Comparison of ENCODE assay signal across 8 cellular contexts in genomic region chr17:76623271-76624146, GRCh38. TPM values are rescaled to one million over a fixed set of nuclear protein-coding genes. Genes with fewer than 3 reads are reported as not detected.
DNase-seq lines count a peak whose midpoint lies in the region; ATAC-seq, FAIRE-seq and TF ChIP-seq lines count a peak whose summit lies in the region.

No MANE protein-coding gene starts in this region.

- POLR2A ChIA-PET in endothelial cell of umbilical vein (lab: Charles Lee): interaction anchor here (0.6 kb wide), 1 partner anchor 232 kb away, joined by 4 read pairs; no protein-coding TSS in a partner anchor

- no TSS peak for BruUV-seq in endothelial cell of umbilical vein (replicated peaks; lab: Mats Ljungman, UMichigan)

- dilution Hi-C loops in endothelial cell of umbilical vein (cut with MboI; ENCODE audit: extremely low pct_ligation_motif_present, low sequenced_read_pairs): no loop called here

- TF ChIP-seq POLR2A in endothelial cell of umbilical vein (IDR thresholded peaks at IDR 0.05; ENCODE audit: low read depth, low read length): no peak

- H3K4me2 ChIP-seq in OCI-LY1 (ENCODE audit: low read length) (no peak overlapping the region), endothelial cell of umbilical vein (ENCODE audit: insufficient read depth, low read length) (peak overlapping the region; percentile 89)

- H3K9me3 ChIP-seq in OCI-LY1 (ENCODE audit: low read length): no peaks in the 10 kb centered on the region
- no peaks in the 10 kb centered on the region for H3K9me3 ChIP-seq in endothelial cell of umbilical vein (replicated peaks; ENCODE audit: control insufficient read depth, insufficient read depth, low read length)

- H3F3A ChIP-seq in OCI-LY1 (ENCODE audit: insufficient read depth, low read length): no peaks in the 10 kb centered on the region

- H3K79me2 ChIP-seq in OCI-LY1 (ENCODE audit: insufficient read depth, low read length) (no peaks in the 10 kb centered on the region), endothelial cell of umbilical vein (ENCODE audit: control insufficient read depth, insufficient read depth, low read length) (no peaks in the 10 kb centered on the region)

- H3K36me3 ChIP-seq in OCI-LY1 (ENCODE audit: insufficient read depth, low read length): no peaks in the 10 kb centered on the region
- no peaks in the 10 kb centered on the region for H3K36me3 ChIP-seq in endothelial cell of umbilical vein (ENCODE audit: control insufficient read depth in 2 of 2, extremely low read depth in 1 of 2, insufficient read depth in 2 of 2, low read length in 2 of 2)

- no peaks in the 10 kb centered on the region for H3K9me1 ChIP-seq in endothelial cell of umbilical vein (replicated peaks; ENCODE audit: control insufficient read depth, extremely low read depth, insufficient read depth, low read length)

- peak; percentile 70 for FAIRE-seq in endothelial cell of umbilical vein (lab: Jason Lieb, UNC)

- no peaks in the 10 kb centered on the region for H3K4me1 ChIP-seq in OCI-LY1 (ENCODE audit: insufficient read depth, low read length, severe bottlenecking)
- peaks cover 10% of the 10 kb centered on the region for H3K4me1 ChIP-seq in endothelial cell of umbilical vein (ENCODE audit: control insufficient read depth, extremely low read depth, insufficient read depth, low read length)

- peak; percentile 51 for ATAC-seq in HG03196 (IDR thresholded peaks at IDR 0.05; ENCODE audit: unreplicated experiment)
- no peak for ATAC-seq in GM18867 (IDR thresholded peaks at IDR 0.05; ENCODE audit: unreplicated experiment)

- intact Hi-C loops in endothelial cell of umbilical vein (cut with micrococcal nuclease): loop anchor here (1.0 to 5.0 kb wide), 4 partner anchors 21 to 100 kb away; partner anchors contain the start of gene ST6GALNAC2

- peak; percentile 75 for DNase-seq in CD1c-positive myeloid dendritic cell (ENCODE audit: extremely low spot score)
- peak; percentile 82 for DNase-seq in activated CD8-positive, alpha-beta memory T cell treated with anti-CD3 and anti-CD28 coated beads, Interleukin-2, amount 50 U/mL, for 4 hours
- peak; percentile 79 for DNase-seq in endothelial cell of umbilical vein (ENCODE audit: low read depth, low spot score)
- DNase-seq in mucosa of gallbladder (ENCODE audit: low spot score): peak; percentile 73
- peak; percentile 63 for DNase-seq in stimulated activated CD8-positive, alpha-beta memory T cell treated with anti-CD3 and anti-CD28 coated beads, Interleukin-4, amount 100 ng/mL, for 24 hours (ENCODE audit: low read depth)

- no peaks in the 10 kb centered on the region for H3K9me2 ChIP-seq in OCI-LY1 (ENCODE audit: low read depth, low read length)

- H3K27ac ChIP-seq in OCI-LY1 (ENCODE audit: low read depth, low read length, poor library complexity, severe bottlenecking) (no peak overlapping the region), endothelial cell of umbilical vein (ENCODE audit: insufficient read depth, low read depth, low read length) (peak overlapping the region; percentile 79)

- H4K20me1 ChIP-seq in OCI-LY1 (ENCODE audit: insufficient read depth, low read length): no peaks in the 10 kb centered on the region
- no peaks in the 10 kb centered on the region for H4K20me1 ChIP-seq in endothelial cell of umbilical vein (replicated peaks; ENCODE audit: control insufficient read depth, extremely low read depth, insufficient read depth, low read length)

- CTCF ChIA-PET in endothelial cell of umbilical vein (lab: Charles Lee): interaction anchor here (0.6 to 4.5 kb wide), 40 partner anchors 8 to 165 kb away, joined by 3 to 121 read pairs (median 7); partner anchors contain the start of genes CYGB, MXRA7, PRCD and ST6GALNAC2

- H3K27me3 ChIP-seq in OCI-LY1 (ENCODE audit: insufficient read depth, low read length): peaks cover 9% of the 10 kb centered on the region
- peaks cover 0 to 2% of the 10 kb centered on the region in 2 experiments for H3K27me3 ChIP-seq in endothelial cell of umbilical vein (ENCODE audit: control insufficient read depth in 2 of 2, insufficient read depth in 2 of 2, low read length in 2 of 2)

- no peak overlapping the region for H2AFZ ChIP-seq in OCI-LY1 (ENCODE audit: low read length)
- H2AFZ ChIP-seq in endothelial cell of umbilical vein (ENCODE audit: low read depth, low read length): peak overlapping the region; percentile 95

- no peak overlapping the region for H3K9ac ChIP-seq in OCI-LY1 (ENCODE audit: low read length)
- H3K9ac ChIP-seq in endothelial cell of umbilical vein (replicated peaks; ENCODE audit: extremely low read depth, insufficient read depth, low read length): peak overlapping the region; percentile 44

- H3K4me3 ChIP-seq in OCI-LY1 (ENCODE audit: low read depth, low read length, poor library complexity, severe bottlenecking) (no peak overlapping the region), endothelial cell of umbilical vein (replicated peaks in 1 of 3; ENCODE audit: insufficient read depth in 1 of 3, low read depth in 1 of 3, low read length in 3 of 3) (peak overlapping the region in 2 of 3 experiments; percentile 10 to 20)

- TF ChIP-seq CTCF in OCI-LY1 (IDR thresholded peaks at IDR 0.05; ENCODE audit: low read length) (peak; percentile 81), endothelial cell of umbilical vein (IDR thresholded peaks at IDR 0.05; ENCODE audit: extremely low read depth in 1 of 2, insufficient read depth in 1 of 2, low read depth in 1 of 2, low read length in 2 of 2) (peak; percentile 96 to 97)

TF ChIP-seq in endothelial cell of umbilical vein, 7 proteins besides CTCF, POLR2A, EP300 and RAD21:
- TF ChIP-seq EZH2 (IDR thresholded peaks at IDR 0.05; ENCODE audit: borderline replicate concordance, low read depth, low read length, severe bottlenecking): no peak
- TF ChIP-seq MYC (IDR thresholded peaks at IDR 0.05; ENCODE audit: low read depth, low read length): no peak
- TF ChIP-seq GATA2 (IDR thresholded peaks at IDR 0.05; ENCODE audit: insufficient read depth, insufficient read length, low read depth, low read length): no peak
- TF ChIP-seq, protein P1, sequence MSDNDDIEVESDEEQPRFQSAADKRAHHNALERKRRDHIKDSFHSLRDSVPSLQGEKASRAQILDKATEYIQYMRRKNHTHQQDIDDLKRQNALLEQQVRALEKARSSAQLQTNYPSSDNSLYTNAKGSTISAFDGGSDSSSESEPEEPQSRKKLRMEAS (IDR thresholded peaks at IDR 0.05; ENCODE audit: insufficient read depth, insufficient read length): no peak
- peak; percentile 44 for TF ChIP-seq JUN (IDR thresholded peaks at IDR 0.05; ENCODE audit: borderline replicate concordance, insufficient read depth, insufficient read length, low read depth)
- TF ChIP-seq FOS (IDR thresholded peaks at IDR 0.05; ENCODE audit: borderline replicate concordance, insufficient read depth, low read length): peak; percentile 43
- no peak for TF ChIP-seq POLR2AphosphoS5 (IDR thresholded peaks at IDR 0.05; ENCODE audit: insufficient read depth, low read depth, low read length)

RNA-seq across cellular contexts. Expression of gene ST6GALNAC1, which starts 20.0 kb away (rescaled TPM):
- total RNA-seq in endothelial cell of umbilical vein (0.55 TPM in 1 of 2 replicates, not detected in the other), mucosa of gallbladder (61.0 TPM)
- polyA plus RNA-seq in endothelial cell of umbilical vein: 0.19 and 0.25 TPM in 2 replicates
- 0.03 and 0.21 TPM in 2 replicates for polyA plus RNA-seq in endothelial cell of umbilical vein (2011; cell fraction: cytosol; rRNA removed)
- 0.14 TPM in 1 of 2 replicates, not detected in the other for polyA plus RNA-seq in endothelial cell of umbilical vein (2011; cell fraction: nucleus; rRNA removed)
- polyA plus RNA-seq in endothelial cell of umbilical vein (2012): 0.46 and 1.1 TPM in 2 replicates
- 0.21 and 1.6 TPM in 2 replicates for polyA minus RNA-seq in endothelial cell of umbilical vein
- polyA minus RNA-seq in endothelial cell of umbilical vein (2011; cell fraction: cytosol; rRNA and poly(A)+ RNA removed): 6.1 TPM
- polyA minus RNA-seq in endothelial cell of umbilical vein (2011; cell fraction: nucleus; rRNA and poly(A)+ RNA removed): not detected in 2 replicates

RNA-seq across cellular contexts. Expression of gene ST6GALNAC2, which starts 37.8 kb away (rescaled TPM):
- total RNA-seq in endothelial cell of umbilical vein (0.69 and 1.7 TPM in 2 replicates), mucosa of gallbladder (2.4 TPM)
- 0.59 and 0.76 TPM in 2 replicates for polyA plus RNA-seq in endothelial cell of umbilical vein
- polyA plus RNA-seq in endothelial cell of umbilical vein (2011; cell fraction: cytosol; rRNA removed): 0.34 and 0.50 TPM in 2 replicates
- 0.63 and 0.90 TPM in 2 replicates for polyA plus RNA-seq in endothelial cell of umbilical vein (2011; cell fraction: nucleus; rRNA removed)
- 0.52 and 0.60 TPM in 2 replicates for polyA plus RNA-seq in endothelial cell of umbilical vein (2012)
- 1.4 and 1.7 TPM in 2 replicates for polyA minus RNA-seq in endothelial cell of umbilical vein
- polyA minus RNA-seq in endothelial cell of umbilical vein (2011; cell fraction: cytosol; rRNA and poly(A)+ RNA removed): not detected
- not detected in 2 replicates for polyA minus RNA-seq in endothelial cell of umbilical vein (2011; cell fraction: nucleus; rRNA and poly(A)+ RNA removed)

Comparison
In these comparisons a context has a peak if more than half of its experiments do, and no peak if none do; other contexts are left out.
1. RNA of gene ST6GALNAC1, which starts 20.0 kb away (total RNA-seq): 61.0 TPM in mucosa of gallbladder (single experiment); 0.55 TPM in endothelial cell of umbilical vein; every median in the first group is over 10 times any median in the second.
2. Peak in every context shown above with its lines, with median percentiles within 50 percentile points of each other: DNase-seq.